Comparison of ENCODE assay signal across 1 cellular context in genomic region chr5:69492391-69493234, GRCh38.
TF ChIP-seq lines count a peak whose summit lies in the region.

Gene OCLN (plus strand): TSS chr5:69492790. CDS start chr5:69504245, 11,455 bp downstream.

TF ChIP-seq in H1, 55 proteins besides CTCF, POLR2A, EP300 and RAD21 (continued from another document):
- TF ChIP-seq CHD2 (IDR thresholded peaks at IDR 0.05; ENCODE audit: low read length): peak; percentile 42; the same call in 1 of the 2 replicates
- TF ChIP-seq CHD1 (IDR thresholded peaks at IDR 0.05; ENCODE audit: low read depth, low read length): no peak
- no peak for TF ChIP-seq ATF3 (IDR thresholded peaks at IDR 0.05; ENCODE audit: insufficient read depth, low read depth, low read length)
- TF ChIP-seq MAFK (IDR thresholded peaks at IDR 0.05; ENCODE audit: low read depth, low read length): no peak
- no peak for TF ChIP-seq TCF12 (IDR thresholded peaks at IDR 0.05; ENCODE audit: low read depth, low read length)
- TF ChIP-seq SP4 (IDR thresholded peaks at IDR 0.05; ENCODE audit: low read length): no peak
- TF ChIP-seq GABPA (IDR thresholded peaks at IDR 0.05; ENCODE audit: borderline replicate concordance, insufficient read depth, low read length): no peak
- no peak for TF ChIP-seq RXRA (IDR thresholded peaks at IDR 0.05; ENCODE audit: insufficient read depth, low read depth, low read length)
- TF ChIP-seq CTBP2 (IDR thresholded peaks at IDR 0.05; ENCODE audit: borderline replicate concordance, insufficient read depth, insufficient read length, low read length): peak; percentile 56
- peak in 1 of 2 experiments; percentile 45; a peak in 1 of 4 replicates for TF ChIP-seq HDAC2 (IDR thresholded peaks at IDR 0.05; ENCODE audit: borderline replicate concordance in 1 of 2, low read depth in 2 of 2, low read length in 2 of 2)
- TF ChIP-seq PHF8 (conservative IDR thresholded peaks at IDR 0.05; ENCODE audit: low read depth, low read length): peak; percentile 76
- no peak for TF ChIP-seq BCL11A (IDR thresholded peaks at IDR 0.05; ENCODE audit: low read depth in 2 of 2, low read length in 2 of 2)
- TF ChIP-seq FOSL1 (IDR thresholded peaks at IDR 0.05; ENCODE audit: insufficient read depth, low read depth, low read length): no peak
- TF ChIP-seq SIN3A (conservative IDR thresholded peaks at IDR 0.05 in 1 of 2, IDR thresholded peaks at IDR 0.05 in 1 of 2; ENCODE audit: low read depth in 1 of 2, low read length in 2 of 2): 0 out of 4 replicates have a peak, but pooled peaks of 1 of the 2 experiments have one; percentile 20
- TF ChIP-seq ASH2L (IDR thresholded peaks at IDR 0.05; ENCODE audit: low read length): peak; percentile 71
- TF ChIP-seq RNF2 (IDR thresholded peaks at IDR 0.05; ENCODE audit: borderline replicate concordance, low read depth, low read length, missing control alignments, poor library complexity, severe bottlenecking): no peak
- peak; percentile 94 for TF ChIP-seq POLR2AphosphoS5 (IDR thresholded peaks at IDR 0.05; ENCODE audit: low read depth, low read length)
- no peak for TF ChIP-seq BACH1 (IDR thresholded peaks at IDR 0.05; ENCODE audit: low read length)
- TF ChIP-seq JUND (IDR thresholded peaks at IDR 0.05; ENCODE audit: low read length): no peak; the same call in 1 of the 2 replicates
- no peak for TF ChIP-seq SIRT6 (IDR thresholded peaks at IDR 0.05; ENCODE audit: low read length)
- TF ChIP-seq SAP30 (IDR thresholded peaks at IDR 0.05; ENCODE audit: insufficient read depth, insufficient replicate concordance, low read length): no peak
- TF ChIP-seq HDAC6 (IDR thresholded peaks at IDR 0.05; ENCODE audit: low read depth, low read length): no peak
- peak; percentile 79; the same call in 1 of the 2 replicates for TF ChIP-seq RBBP5 (IDR thresholded peaks at IDR 0.05; ENCODE audit: borderline replicate concordance, low read depth, low read length)
- TF ChIP-seq TAF7 (optimal IDR thresholded peaks at IDR 0.05; ENCODE audit: borderline replicate concordance, low read depth, low read length): peak; percentile 75
- no peak for TF ChIP-seq USF2 (IDR thresholded peaks at IDR 0.05; ENCODE audit: low read length)
- no peak for TF ChIP-seq POU5F1 (IDR thresholded peaks at IDR 0.05; ENCODE audit: low read depth, low read length)
- peak; percentile 50; the same call in 1 of the 2 replicates for TF ChIP-seq CREB1 (IDR thresholded peaks at IDR 0.05)
- TF ChIP-seq YY1 (IDR thresholded peaks at IDR 0.05; ENCODE audit: low read depth, low read length): no peak; the same call in 1 of the 2 replicates
- TF ChIP-seq TBP (IDR thresholded peaks at IDR 0.05; ENCODE audit: low read depth, low read length): peak; percentile 52
- peak; percentile 86 for TF ChIP-seq KDM4A (IDR thresholded peaks at IDR 0.05; ENCODE audit: low read depth, low read length, severe bottlenecking)
- TF ChIP-seq KDM1A (IDR thresholded peaks at IDR 0.05; ENCODE audit: borderline replicate concordance, low read length): peak; percentile 71; the same call in 1 of the 2 replicates
- no peak for TF ChIP-seq CHD7 (IDR thresholded peaks at IDR 0.05; ENCODE audit: insufficient replicate concordance, low read length)
- no peak for TF ChIP-seq SIX5 (IDR thresholded peaks at IDR 0.05; ENCODE audit: low read depth, low read length)
- TF ChIP-seq EGR1 (IDR thresholded peaks at IDR 0.05; ENCODE audit: borderline replicate concordance, low read depth, low read length): no peak
- no peak for TF ChIP-seq EZH2 (IDR thresholded peaks at IDR 0.05; ENCODE audit: low read depth, low read length, severe bottlenecking)
- no peak for TF ChIP-seq NANOG (IDR thresholded peaks at IDR 0.05; ENCODE audit: insufficient read depth, low read depth, low read length, poor library complexity, severe bottlenecking)
- no peak for TF ChIP-seq CEBPB (IDR thresholded peaks at IDR 0.05; ENCODE audit: low read depth, low read length)
- no peak for TF ChIP-seq GTF2F1 (IDR thresholded peaks at IDR 0.05; ENCODE audit: borderline replicate concordance, low read depth, low read length)
- peak; percentile 84 for TF ChIP-seq TAF1 (IDR thresholded peaks at IDR 0.05; ENCODE audit: low read depth, low read length)
- TF ChIP-seq RFX5 (IDR thresholded peaks at IDR 0.05; ENCODE audit: borderline replicate concordance, low read depth, low read length): no peak
- no peak for TF ChIP-seq SP2 (IDR thresholded peaks at IDR 0.05; ENCODE audit: low read length)
- TF ChIP-seq JUN (IDR thresholded peaks at IDR 0.05; ENCODE audit: low read depth, low read length): no peak
- TF ChIP-seq ZNF274 (IDR thresholded peaks at IDR 0.05; ENCODE audit: borderline replicate concordance, extremely low read depth, low read length): no peak
- TF ChIP-seq, protein P1, sequence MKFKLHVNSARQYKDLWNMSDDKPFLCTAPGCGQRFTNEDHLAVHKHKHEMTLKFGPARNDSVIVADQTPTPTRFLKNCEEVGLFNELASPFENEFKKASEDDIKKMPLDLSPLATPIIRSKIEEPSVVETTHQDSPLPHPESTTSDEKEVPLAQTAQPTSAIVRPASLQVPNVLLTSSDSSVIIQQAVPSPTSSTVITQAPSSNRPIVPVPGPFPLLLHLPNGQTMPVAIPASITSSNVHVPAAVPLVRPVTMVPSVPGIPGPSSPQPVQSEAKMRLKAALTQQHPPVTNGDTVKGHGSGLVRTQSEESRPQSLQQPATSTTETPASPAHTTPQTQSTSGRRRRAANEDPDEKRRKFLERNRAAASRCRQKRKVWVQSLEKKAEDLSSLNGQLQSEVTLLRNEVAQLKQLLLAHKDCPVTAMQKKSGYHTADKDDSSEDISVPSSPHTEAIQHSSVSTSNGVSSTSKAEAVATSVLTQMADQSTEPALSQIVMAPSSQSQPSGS (IDR thresholded peaks at IDR 0.05; ENCODE audit: low read length): no peak
- TF ChIP-seq, protein P2, sequence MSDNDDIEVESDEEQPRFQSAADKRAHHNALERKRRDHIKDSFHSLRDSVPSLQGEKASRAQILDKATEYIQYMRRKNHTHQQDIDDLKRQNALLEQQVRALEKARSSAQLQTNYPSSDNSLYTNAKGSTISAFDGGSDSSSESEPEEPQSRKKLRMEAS (IDR thresholded peaks at IDR 0.05): no peak; the same call in 1 of the 2 replicates
- no peak for TF ChIP-seq SRF (IDR thresholded peaks at IDR 0.05; ENCODE audit: low read depth, low read length)
TF ChIP-seq in H1: peak in this region for 17.
